2 cellular contexts compared by ENCODE assay signal in genomic region chr6:163320804-163321203, GRCh38.
A peak's percentile ranks its signal among the peaks of the same experiment; 100 is the strongest.
TF ChIP-seq lines count a peak whose summit lies in the region.

No MANE protein-coding gene starts in this region.

TF ChIP-seq in liver, 16 proteins besides CTCF, POLR2A, EP300 and RAD21 (continued from another document):
- TF ChIP-seq ZBTB33 (IDR thresholded peaks at IDR 0.05) (no peak), RXRA (IDR thresholded peaks at IDR 0.05) (peak; percentile 58 to 62), NR2F2 (IDR thresholded peaks at IDR 0.05) (no peak), ATF3 (IDR thresholded peaks at IDR 0.05) (no peak)

TF ChIP-seq in HepG2, 621 proteins besides CTCF, POLR2A, EP300 and RAD21 (continued from another document):
- TF ChIP-seq ZNF318 (CRISPR knock-in tag; IDR thresholded peaks at IDR 0.05) = no peak
- no peak for TF ChIP-seq PAF1 (CRISPR knock-in tag; IDR thresholded peaks at IDR 0.05)
- TF ChIP-seq SMYD3 (CRISPR knock-in tag; IDR thresholded peaks at IDR 0.05) = no peak
- no peak for TF ChIP-seq ZFYVE20 (CRISPR knock-in tag; IDR thresholded peaks at IDR 0.05; ENCODE audit: borderline replicate concordance, low read depth)
